ENCODE assay signal across 8 cellular contexts in the genomic region with DNA sequence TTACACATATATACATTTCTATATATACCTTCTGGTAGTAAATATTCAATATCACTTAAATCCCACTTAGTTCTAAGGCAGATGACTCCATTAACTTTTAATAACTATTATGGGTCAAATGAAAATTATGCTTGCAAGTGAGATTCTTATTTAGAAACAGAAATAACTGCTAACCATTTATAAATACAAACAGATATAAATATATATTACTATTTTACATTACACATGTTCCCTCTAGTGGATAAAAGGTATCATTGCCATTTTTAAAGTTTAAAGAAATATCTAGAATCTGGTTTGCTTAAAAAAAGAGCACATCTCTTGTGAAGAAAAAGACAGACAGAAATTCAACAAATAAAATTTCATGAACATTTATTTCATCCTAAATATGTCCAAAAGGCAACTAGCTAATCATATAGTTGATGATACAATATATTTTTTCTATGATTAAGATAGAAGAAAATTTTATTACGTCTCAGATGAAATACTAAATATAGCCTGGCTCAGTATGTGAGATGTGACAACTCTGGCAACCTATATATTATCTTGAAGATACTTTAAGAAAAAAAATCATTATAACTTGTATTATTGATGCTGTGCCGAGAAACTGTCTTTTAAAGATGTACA. TPM values are rescaled to one million over a fixed set of nuclear protein-coding genes. Genes with fewer than 3 reads are reported as not detected.
A peak's percentile ranks its signal among the peaks of the same experiment; 100 is the strongest.
DNase-seq lines count a peak whose midpoint lies in the region; ATAC-seq and TF ChIP-seq lines count a peak whose summit lies in the region.

No MANE protein-coding gene starts in this region.

- H3K4me3 Mint-ChIP-seq in neural crest cell, result no peak overlapping the region
- no peak overlapping the region for H3K4me3 Mint-ChIP-seq in T-cell

- peaks cover 7% of the 10 kb centered on the region; the same call in 1 of the 2 replicates for H3F3A ChIP-seq in DOHH2 (ENCODE audit: control insufficient read depth, insufficient read depth)

- H3K9me3 ChIP-seq in DOHH2 (ENCODE audit: control insufficient read depth, insufficient read depth, low read length) (no peaks in the 10 kb centered on the region), mammary epithelial cell (replicated peaks; ENCODE audit: insufficient read depth, low read length) (no peaks in the 10 kb centered on the region)

- WGBS in mammary epithelial cell (ENCODE audit: low coverage, missing lambda C conversion rate), result 100% methylated on average over 2 of the region's 2 CpGs

- H3K27ac ChIP-seq in DOHH2 (ENCODE audit: low read depth, low read length) (no peak overlapping the region), mammary epithelial cell (ENCODE audit: insufficient read depth, low read depth, low read length) (no peak overlapping the region)

- H3K9me3 Mint-ChIP-seq in neural crest cell (no peaks in the 10 kb centered on the region), T-cell (no peaks in the 10 kb centered on the region)

- TF ChIP-seq CTCF in DOHH2 (IDR thresholded peaks at IDR 0.05; ENCODE audit: low read depth, low read length, poor library complexity, severe bottlenecking), result peak; percentile 29
- peak; percentile 45 to 52 for TF ChIP-seq CTCF in mammary epithelial cell (conservative IDR thresholded peaks at IDR 0.05 in 1 of 2, IDR thresholded peaks at IDR 0.05 in 1 of 2; ENCODE audit: extremely low read depth in 1 of 2, insufficient read depth in 1 of 2, low read depth in 1 of 2, low read length in 2 of 2)
- TF ChIP-seq CTCF in neural crest cell (conservative IDR thresholded peaks at IDR 0.05), result peak; percentile 94

- CTCF ChIA-PET in mammary epithelial cell (lab: Charles Lee; ENCODE audit: low non-redundant PET) (no interaction called here), T-cell (lab: Charles Lee) (interaction anchor here in 1 of 2 donors (0.6 to 2.8 kb wide), 4 partner anchors 106 to 498 kb away, joined by 3 to 16 read pairs (median 3); no protein-coding TSS in a partner anchor)

- DNase-seq in M059J (ENCODE audit: low read depth) (peak; percentile 9), mammary epithelial cell (no peak), neural crest cell (ENCODE audit: low read depth, low spot score) (no peak), T-cell (no peak)
- no peak for DNase-seq in activated CD4-positive, CD25-positive, alpha-beta regulatory T cell (lab: John Stamatoyannopoulos, UW)

- no peaks in the 10 kb centered on the region for H3K9me2 ChIP-seq in DOHH2 (replicated peaks; ENCODE audit: control insufficient read depth, low read length)

- no peak for ATAC-seq in HG03457 (IDR thresholded peaks at IDR 0.05; ENCODE audit: unreplicated experiment)
- ATAC-seq in GM18502 (IDR thresholded peaks at IDR 0.05; ENCODE audit: poor library complexity, unreplicated experiment), result no peak
- ATAC-seq in T-cell (replicated peaks in 1 of 4), result no peak

- H3K36me3 ChIP-seq in DOHH2 (ENCODE audit: control insufficient read depth, low read length) (peaks cover 37% of the 10 kb centered on the region), mammary epithelial cell (ENCODE audit: insufficient read depth, low read length) (peaks cover 9% of the 10 kb centered on the region)

- H3K27me3 ChIP-seq in DOHH2 (ENCODE audit: control insufficient read depth, low read length), result no peaks in the 10 kb centered on the region
- no peaks in the 10 kb centered on the region for H3K27me3 ChIP-seq in mammary epithelial cell (ENCODE audit: insufficient read depth, low read length)

- in situ Hi-C loops in mammary epithelial cell (cut with MboI; ENCODE audit: low sequenced_read_pairs in 2 of 2), result loop anchor here in 1 of 2 donors (25.0 kb wide), 2 partner anchors 215 to 640 kb away; partner anchors contain the start of gene TIGAR

- no peak overlapping the region for H3K9ac ChIP-seq in mammary epithelial cell (ENCODE audit: insufficient read depth, low read length)

- H3K4me3 ChIP-seq in DOHH2 (ENCODE audit: low read length) (no peak overlapping the region), mammary epithelial cell (replicated peaks in 1 of 3; ENCODE audit: insufficient read depth in 1 of 3, low read depth in 2 of 3, low read length in 3 of 3) (no peak overlapping the region)

- H4K20me1 ChIP-seq in DOHH2 (ENCODE audit: control insufficient read depth, insufficient read depth, low read depth, low read length) (no peaks in the 10 kb centered on the region), mammary epithelial cell (ENCODE audit: insufficient read depth, low read length) (no peaks in the 10 kb centered on the region)

- H3K4me2 ChIP-seq in DOHH2 (ENCODE audit: low read length) (no peak overlapping the region), mammary epithelial cell (ENCODE audit: insufficient read depth, low read depth, low read length) (no peak overlapping the region)

- H3K4me1 ChIP-seq in DOHH2 (ENCODE audit: control insufficient read depth, low read length), result peaks cover 20% of the 10 kb centered on the region
- H3K4me1 ChIP-seq in mammary epithelial cell (ENCODE audit: insufficient read depth, low read length), result no peaks in the 10 kb centered on the region

- H2AFZ ChIP-seq in mammary epithelial cell (ENCODE audit: low read depth, low read length), result no peak overlapping the region

- dilution Hi-C loops in mammary epithelial cell (cut with HindIII; ENCODE audit: low sequenced_read_pairs), result no loop called here

- H3K4me1 Mint-ChIP-seq in neural crest cell (no peaks in the 10 kb centered on the region), T-cell (peaks cover 0 to 16% (median 2%) of the 10 kb centered on the region in 3 donors)

- H3K36me3 Mint-ChIP-seq in neural crest cell (ENCODE audit: low read depth), result peaks cover 6% of the 10 kb centered on the region
- H3K36me3 Mint-ChIP-seq in T-cell, result peaks cover 38% of the 10 kb centered on the region

- no TSS peak for BruUV-seq in mammary epithelial cell (replicated peaks; lab: Mats Ljungman, UMichigan)

- no peaks in the 10 kb centered on the region for H3K27me3 Mint-ChIP-seq in neural crest cell (ENCODE audit: low read depth)
- no peaks in the 10 kb centered on the region for H3K27me3 Mint-ChIP-seq in T-cell

- H3K27ac Mint-ChIP-seq in neural crest cell (ENCODE audit: unreplicated experiment) (no peak overlapping the region), T-cell (no peak overlapping the region)

- POLR2A ChIA-PET in T-cell (lab: Charles Lee), result interaction anchor here in 1 of 2 donors (0.6 kb wide), 1 partner anchor 172 kb away, joined by 5 read pairs; no protein-coding TSS in a partner anchor

- intact Hi-C loops in mammary epithelial cell (cut with micrococcal nuclease), result loop anchor here (1.0 to 5.0 kb wide), 4 partner anchors 106 to 640 kb away; no protein-coding TSS in a partner anchor

- H3K79me2 ChIP-seq in DOHH2 (ENCODE audit: control insufficient read depth, low read length) (no peaks in the 10 kb centered on the region), mammary epithelial cell (ENCODE audit: insufficient read depth, low read length) (no peaks in the 10 kb centered on the region)

RNA-seq across cellular contexts. Expression of gene RAD51AP1, which starts 11.7 kb away (rescaled TPM):
- 63.4 and 66.7 TPM in 2 replicates for total RNA-seq in M059J (2014; rRNA removed; shearing (Covaris generic))
- total RNA-seq in mammary epithelial cell (10 to 100 TPM in 1 of 2 donors, 1 to 10 TPM in 1; 3.0 to 23.4 TPM), neural crest cell (48.2 and 49.0 TPM in 2 replicates), T-cell (1 to 10 TPM in 2 of 5 donors, under 1 TPM in 3; 0.60 to 1.7 (median 0.89) TPM)
- polyA plus RNA-seq in mammary epithelial cell, result 15.4 TPM
- 5.2 TPM for polyA minus RNA-seq in mammary epithelial cell

RNA-seq across cellular contexts. Expression of gene DYRK4, which starts 35.0 kb away (rescaled TPM):
- total RNA-seq in M059J (2014; rRNA removed; shearing (Covaris generic)), result 52.6 and 54.0 TPM in 2 replicates
- total RNA-seq in mammary epithelial cell (10 to 100 TPM; 40.2 to 46.9 TPM), neural crest cell (43.1 and 44.9 TPM in 2 replicates), T-cell (10 to 100 TPM; 11.0 to 24.8 (median 17.6) TPM)
- 36.5 TPM for polyA plus RNA-seq in mammary epithelial cell
- 28.9 TPM for polyA minus RNA-seq in mammary epithelial cell

Comparison
In these comparisons a context has a peak if more than half of its experiments do, and no peak if none do; other contexts are left out.
1. CTCF ChIP-seq: peak in every context shown above with its lines; median percentile 94 in neural crest cell; 48 in mammary epithelial cell; 29 in DOHH2.